Comparison of ENCODE assay signal across 16 cellular contexts in the genomic region with DNA sequence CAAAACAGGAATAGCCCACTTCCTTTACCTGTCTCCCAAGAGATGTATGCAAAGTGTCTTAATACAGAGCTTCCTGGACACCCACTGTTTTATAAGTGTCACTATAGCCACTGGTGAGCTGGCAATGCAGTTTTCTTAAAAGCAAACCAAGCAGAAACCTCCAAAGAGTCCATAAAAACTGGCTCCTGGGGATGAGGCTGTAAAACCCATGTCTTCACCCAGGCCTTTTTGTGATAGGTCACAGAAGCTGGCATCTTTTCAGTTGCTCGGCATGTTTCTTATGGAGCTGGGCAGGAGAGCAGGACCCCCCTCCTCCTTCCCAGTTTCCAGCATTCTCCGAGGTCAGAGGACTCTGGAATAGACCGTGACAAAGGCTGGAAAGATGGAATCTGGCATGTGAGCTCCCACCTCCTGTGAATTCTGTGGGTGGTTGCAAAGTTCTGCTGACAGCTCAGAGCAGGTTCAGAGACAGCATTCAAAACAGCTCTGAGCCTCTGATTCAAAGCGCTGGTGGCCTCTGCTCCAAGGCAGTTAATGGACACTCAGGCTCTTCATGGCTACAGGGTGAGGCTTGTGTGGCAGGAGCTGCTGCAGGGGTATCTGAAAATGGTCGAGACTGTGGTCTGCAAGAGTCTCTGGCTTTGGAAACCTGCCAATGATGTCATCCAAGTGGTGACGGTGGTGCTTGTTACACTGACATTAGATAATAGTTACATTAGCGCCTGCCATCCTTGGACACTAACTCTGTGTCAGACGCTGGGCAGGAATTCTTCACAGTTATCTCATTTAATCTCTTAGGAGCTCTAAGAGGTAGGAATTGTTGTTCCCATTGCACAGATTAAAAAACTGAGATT.
A peak's percentile ranks its signal among the peaks of the same experiment; 100 is the strongest.
DNase-seq lines count a peak whose midpoint lies in the region; ATAC-seq and TF ChIP-seq lines count a peak whose summit lies in the region.
"Had no signal": no experiment of that assay in that cellular context is flagged by ENCODE, and none has a peak within 500 bp of the region (broad histone marks: within the 10 kb centered on the region; RNA-seq: fewer than 3 reads in every experiment).

No MANE protein-coding gene starts in this region.

- H3K4me1 ChIP-seq in HEK293 (ENCODE audit: control insufficient read depth, insufficient read depth, low read length) (peaks cover 10% of the 10 kb centered on the region), body of pancreas (peaks cover 59% of the 10 kb centered on the region)
- H3K4me1 ChIP-seq: breast epithelium had no signal

- TF ChIP-seq CTCF in HEK293 (tag by site-specific recombination; IDR thresholded peaks at IDR 0.05) (no peak), body of pancreas (IDR thresholded peaks at IDR 0.05) (no peak), nephron progenitor cell (IDR thresholded peaks at IDR 0.05) (no peak)

- H3K27ac Mint-ChIP-seq in nephron progenitor cell, result no peak overlapping the region
- H3K27ac Mint-ChIP-seq: activated naive CD4-positive, alpha-beta T cell treated with anti-CD3 and anti-CD28 coated beads, Interleukin-2, amount 10 ng/mL, durations not matched to agents 7 days and 5 days; effector memory CD8-positive, alpha-beta T cell; natural killer cell had no signal

- H3K4me3 ChIP-seq in HEK293 (ENCODE audit: low read depth, low read length) (no peak overlapping the region), body of pancreas (no peak overlapping the region)
- H3K4me3 ChIP-seq: BLaER1 treated with 17β-estradiol and CSF1 and Interleukin-3, amounts not matched to agents 10 nM and 100 nM; breast epithelium had no signal

- no peaks in the 10 kb centered on the region for H3K9me3 Mint-ChIP-seq in nephron progenitor cell
- H3K9me3 Mint-ChIP-seq: activated naive CD4-positive, alpha-beta T cell treated with anti-CD3 and anti-CD28 coated beads, Interleukin-2, amount 10 ng/mL, durations not matched to agents 7 days and 5 days; effector memory CD8-positive, alpha-beta T cell; natural killer cell had no signal

- no peak overlapping the region for H3K4me3 Mint-ChIP-seq in nephron progenitor cell
- H3K4me3 Mint-ChIP-seq: activated naive CD4-positive, alpha-beta T cell treated with anti-CD3 and anti-CD28 coated beads, Interleukin-2, amount 10 ng/mL, durations not matched to agents 7 days and 5 days; effector memory CD8-positive, alpha-beta T cell; natural killer cell had no signal

- H3K36me3 Mint-ChIP-seq in nephron progenitor cell (ENCODE audit: low read depth), result no peaks in the 10 kb centered on the region
- H3K36me3 Mint-ChIP-seq: activated naive CD4-positive, alpha-beta T cell treated with anti-CD3 and anti-CD28 coated beads, Interleukin-2, amount 10 ng/mL, durations not matched to agents 7 days and 5 days; natural killer cell had no signal

- CTCF ChIA-PET in HEK293 (lab: Yijun Ruan, JAX), result interaction anchor here (1.0 to 1.3 kb wide), 2 partner anchors 84 to 90 kb away, joined by 3 to 4 read pairs; no protein-coding TSS in a partner anchor

- DNase-seq in EH (ENCODE audit: low read depth), result peak; percentile 7
- DNase-seq in body of pancreas, result peak in 3 of 4 donors; percentile 21 to 31 (median 29)
- peak; percentile 10 for DNase-seq in nephron progenitor cell
- no peak for DNase-seq in activated naive CD4-positive, alpha-beta T cell (lab: John Stamatoyannopoulos, UW)
- no peak for DNase-seq in medulla oblongata (ENCODE audit: extremely low spot score)
- DNase-seq: activated CD4-positive, alpha-beta T cell treated with anti-CD3 and anti-CD28 coated beads for 4 hours; activated CD8-positive, alpha-beta memory T cell treated with anti-CD3 and anti-CD28 coated beads, Interleukin-2, amount 50 U/mL, for 48 hours; activated naive CD4-positive, alpha-beta T cell treated with anti-CD3 and anti-CD28 coated beads, Interleukin-2, amount 10 ng/mL, durations not matched to agents 7 days and 5 days; effector memory CD8-positive, alpha-beta T cell; natural killer cell; SHP77; stimulated activated CD4-positive, alpha-beta T cell treated with anti-CD3 and anti-CD28 coated beads, Interleukin-2, amount 100 ng/mL, for 24 hours had no signal

- POLR2A ChIA-PET in HEK293 (lab: Yijun Ruan, JAX), result no interaction called here

- H3K27ac ChIP-seq in HEK293 (ENCODE audit: extremely low read depth, low read depth, low read length) (no peak overlapping the region), body of pancreas (peak overlapping the region; percentile 44 to 67 (median 50))
- H3K27ac ChIP-seq: BLaER1 treated with 17β-estradiol and CSF1 and Interleukin-3, amounts not matched to agents 10 nM and 100 nM; breast epithelium had no signal

- H3K27me3 Mint-ChIP-seq in nephron progenitor cell (ENCODE audit: low read depth, poor library complexity), result peaks cover 10% of the 10 kb centered on the region

- H3K9me3 ChIP-seq in HEK293 (ENCODE audit: control insufficient read depth, insufficient read depth, low read depth, low read length), result no peaks in the 10 kb centered on the region
- H3K9me3 ChIP-seq in body of pancreas, result no peaks in the 10 kb centered on the region
- H3K9me3 ChIP-seq: BLaER1 treated with 17β-estradiol and CSF1 and Interleukin-3, amounts not matched to agents 10 nM and 100 nM; breast epithelium had no signal

- H3K27me3 ChIP-seq in body of pancreas, result no peaks in the 10 kb centered on the region
- H3K27me3 ChIP-seq: BLaER1 treated with 17β-estradiol and CSF1 and Interleukin-3, amounts not matched to agents 10 nM and 100 nM; breast epithelium had no signal

- intact Hi-C loops in body of pancreas (cut with DNase I), result no loop called here

- H3K36me3 ChIP-seq in HEK293 (ENCODE audit: control insufficient read depth in 2 of 2, insufficient read depth in 1 of 2, low read length in 2 of 2), result no peaks in the 10 kb centered on the region
- no peaks in the 10 kb centered on the region for H3K36me3 ChIP-seq in body of pancreas (replicated peaks in 1 of 2; ENCODE audit: insufficient read depth in 1 of 2, low read depth in 2 of 2)
- H3K36me3 ChIP-seq: BLaER1 treated with 17β-estradiol and CSF1 and Interleukin-3, amounts not matched to agents 10 nM and 100 nM; breast epithelium had no signal

- ATAC-seq in body of pancreas (no peak), GM21390 (IDR thresholded peaks at IDR 0.05; ENCODE audit: unreplicated experiment) (no peak)
- ATAC-seq: effector memory CD8-positive, alpha-beta T cell; natural killer cell had no signal

- TF ChIP-seq POLR2A in body of pancreas (IDR thresholded peaks at IDR 0.05), result no peak

- H3K4me1 Mint-ChIP-seq in nephron progenitor cell, result peaks cover 63% of the 10 kb centered on the region
- H3K4me1 Mint-ChIP-seq: activated naive CD4-positive, alpha-beta T cell treated with anti-CD3 and anti-CD28 coated beads, Interleukin-2, amount 10 ng/mL, durations not matched to agents 7 days and 5 days; natural killer cell had no signal

- 32 to 38% methylated on average over 7 to 8 of the region's 8 CpGs for WGBS in body of pancreas, 2 donors

TF ChIP-seq in HEK293, 187 proteins besides CTCF, POLR2A, EP300 and RAD21 (continues in another document):
- TF ChIP-seq ZNF501 (tag by site-specific recombination; IDR thresholded peaks at IDR 0.05), result no peak
- TF ChIP-seq, protein P1, sequence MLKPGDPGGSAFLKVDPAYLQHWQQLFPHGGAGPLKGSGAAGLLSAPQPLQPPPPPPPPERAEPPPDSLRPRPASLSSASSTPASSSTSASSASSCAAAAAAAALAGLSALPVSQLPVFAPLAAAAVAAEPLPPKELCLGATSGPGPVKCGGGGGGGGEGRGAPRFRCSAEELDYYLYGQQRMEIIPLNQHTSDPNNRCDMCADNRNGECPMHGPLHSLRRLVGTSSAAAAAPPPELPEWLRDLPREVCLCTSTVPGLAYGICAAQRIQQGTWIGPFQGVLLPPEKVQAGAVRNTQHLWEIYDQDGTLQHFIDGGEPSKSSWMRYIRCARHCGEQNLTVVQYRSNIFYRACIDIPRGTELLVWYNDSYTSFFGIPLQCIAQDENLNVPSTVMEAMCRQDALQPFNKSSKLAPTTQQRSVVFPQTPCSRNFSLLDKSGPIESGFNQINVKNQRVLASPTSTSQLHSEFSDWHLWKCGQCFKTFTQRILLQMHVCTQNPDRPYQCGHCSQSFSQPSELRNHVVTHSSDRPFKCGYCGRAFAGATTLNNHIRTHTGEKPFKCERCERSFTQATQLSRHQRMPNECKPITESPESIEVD (tag by site-specific recombination; IDR thresholded peaks at IDR 0.05), result peak; percentile 60
- TF ChIP-seq, protein P2, sequence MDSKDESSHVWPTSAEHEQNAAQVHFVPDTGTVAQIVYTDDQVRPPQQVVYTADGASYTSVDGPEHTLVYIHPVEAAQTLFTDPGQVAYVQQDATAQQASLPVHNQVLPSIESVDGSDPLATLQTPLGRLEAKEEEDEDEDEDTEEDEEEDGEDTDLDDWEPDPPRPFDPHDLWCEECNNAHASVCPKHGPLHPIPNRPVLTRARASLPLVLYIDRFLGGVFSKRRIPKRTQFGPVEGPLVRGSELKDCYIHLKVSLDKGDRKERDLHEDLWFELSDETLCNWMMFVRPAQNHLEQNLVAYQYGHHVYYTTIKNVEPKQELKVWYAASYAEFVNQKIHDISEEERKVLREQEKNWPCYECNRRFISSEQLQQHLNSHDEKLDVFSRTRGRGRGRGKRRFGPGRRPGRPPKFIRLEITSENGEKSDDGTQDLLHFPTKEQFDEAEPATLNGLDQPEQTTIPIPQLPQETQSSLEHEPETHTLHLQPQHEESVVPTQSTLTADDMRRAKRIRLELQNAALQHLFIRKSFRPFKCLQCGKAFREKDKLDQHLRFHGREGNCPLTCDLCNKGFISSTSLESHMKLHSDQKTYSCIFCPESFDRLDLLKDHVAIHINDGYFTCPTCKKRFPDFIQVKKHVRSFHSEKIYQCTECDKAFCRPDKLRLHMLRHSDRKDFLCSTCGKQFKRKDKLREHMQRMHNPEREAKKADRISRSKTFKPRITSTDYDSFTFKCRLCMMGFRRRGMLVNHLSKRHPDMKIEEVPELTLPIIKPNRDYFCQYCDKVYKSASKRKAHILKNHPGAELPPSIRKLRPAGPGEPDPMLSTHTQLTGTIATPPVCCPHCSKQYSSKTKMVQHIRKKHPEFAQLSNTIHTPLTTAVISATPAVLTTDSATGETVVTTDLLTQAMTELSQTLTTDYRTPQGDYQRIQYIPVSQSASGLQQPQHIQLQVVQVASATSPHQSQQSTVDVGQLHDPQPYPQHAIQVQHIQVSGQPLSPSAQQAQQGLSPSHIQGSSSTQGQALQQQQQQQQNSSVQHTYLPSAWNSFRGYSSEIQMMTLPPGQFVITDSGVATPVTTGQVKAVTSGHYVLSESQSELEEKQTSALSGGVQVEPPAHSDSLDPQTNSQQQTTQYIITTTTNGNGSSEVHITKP (tag by site-specific recombination; IDR thresholded peaks at IDR 0.05), result peak; percentile 76

Comparison
In these comparisons a context has a peak if more than half of its experiments do, and no peak if none do; other contexts are left out.
1. DNase-seq: peak in EH (single experiment), body of pancreas (3 of 4) and nephron progenitor cell (single experiment); none in activated naive CD4-positive, alpha-beta T cell (0 of 4) and medulla oblongata (single experiment).